Comparison of ENCODE assay signal across 18 cellular contexts in the genomic region with DNA sequence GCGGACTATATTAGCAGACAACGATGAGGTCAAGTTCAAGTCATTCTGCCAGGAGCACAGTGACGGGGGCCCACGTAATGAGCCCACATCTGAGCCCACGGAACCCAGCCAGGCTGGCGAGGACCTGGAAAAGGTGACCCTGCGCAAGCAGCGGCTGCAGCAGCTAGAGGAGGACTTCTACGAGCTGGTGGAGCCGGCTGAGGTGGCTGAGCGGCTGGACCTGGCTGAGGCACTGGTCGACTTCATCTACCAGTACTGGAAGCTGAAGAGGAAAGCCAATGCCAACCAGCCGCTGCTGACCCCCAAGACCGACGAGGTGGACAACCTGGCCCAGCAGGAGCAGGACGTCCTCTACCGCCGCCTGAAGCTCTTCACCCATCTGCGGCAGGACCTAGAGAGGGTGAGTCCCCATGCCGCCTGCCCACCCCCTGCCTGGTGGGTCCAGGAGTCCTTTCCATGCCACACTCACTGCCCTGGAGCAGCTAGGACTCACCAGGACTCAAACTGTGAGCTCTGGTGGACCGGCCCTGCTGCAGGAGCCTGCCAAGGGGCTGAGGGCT. TPM values are rescaled to one million over a fixed set of nuclear protein-coding genes. Genes with fewer than 3 reads are reported as not detected.
A peak's percentile ranks its signal among the peaks of the same experiment; 100 is the strongest.
DNase-seq lines count a peak whose midpoint lies in the region; ATAC-seq, FAIRE-seq and TF ChIP-seq lines count a peak whose summit lies in the region.
"Had no signal": no experiment of that assay in that cellular context is flagged by ENCODE, and none has a peak within 500 bp of the region (broad histone marks: within the 10 kb centered on the region; RNA-seq: fewer than 3 reads in every experiment).

No MANE protein-coding gene starts in this region.

- H3K4me1 Mint-ChIP-seq in T-helper 17 cell (peaks cover 25% of the 10 kb centered on the region), chondrocyte (ENCODE audit: low read depth) (peaks cover 23% of the 10 kb centered on the region)
- H3K4me1 Mint-ChIP-seq in stimulated activated naive B cell treated with anti-CD40 and anti-IgM and Interleukin-4, amounts not matched to agents 10 μg/mL and 1 μg/mL and 100 μg/mL, for 72 hours = peaks cover 20 to 42% of the 10 kb centered on the region in 2 donors

- H3K27me3 Mint-ChIP-seq in T-helper 17 cell (no peaks in the 10 kb centered on the region), chondrocyte (ENCODE audit: low read depth) (no peaks in the 10 kb centered on the region)
- H3K27me3 Mint-ChIP-seq in stimulated activated naive B cell treated with anti-CD40 and anti-IgM and Interleukin-4, amounts not matched to agents 10 μg/mL and 1 μg/mL and 100 μg/mL, for 72 hours = no peaks in the 10 kb centered on the region
- H3K27me3 Mint-ChIP-seq: CD4-positive, CD25-positive, alpha-beta regulatory T cell had no signal

- DNase-seq in left ventricle myocardium superior (peak; percentile 21), cardiac septum (ENCODE audit: low spot score) (no peak), T-helper 17 cell (no peak), kidney (peak; percentile 68), chondrocyte (ENCODE audit: low spot score) (no peak), globus pallidus (ENCODE audit: low spot score) (no peak), SW 1271 (lab: John Stamatoyannopoulos, UW) (no peak)
- DNase-seq in stimulated activated naive B cell treated with anti-CD40 and anti-IgM and Interleukin-4, amounts not matched to agents 10 μg/mL and 1 μg/mL and 100 μg/mL, for 72 hours = no peak
- DNase-seq: Calu3; CD4-positive, CD25-positive, alpha-beta regulatory T cell; DMS53; KG1; NCI-H1417 treated with DMSO at 0.1 percent for 48 hours; NCI-H2029; NCI-H2171 treated with DMSO at 0.1 percent for 48 hours; NCI-H748 treated with DMSO at 0.1 percent for 48 hours; RPMI8226; SJCRH30 had no signal

- no peak overlapping the region for H3K4me3 ChIP-seq in kidney (ENCODE audit: low read length in 2 of 2)
- H3K4me3 ChIP-seq: SJCRH30 had no signal

- intact Hi-C loops in left ventricle myocardium superior (cut with micrococcal nuclease) = no loop called here
- intact Hi-C loops in cardiac septum (cut with DNase I) = no loop called here
- intact Hi-C loops in kidney (cut with DNase I) = no loop called here

- H3K27ac ChIP-seq in kidney (ENCODE audit: low read depth in 2 of 2, low read length in 2 of 2) = no peak overlapping the region
- H3K27ac ChIP-seq: SJCRH30 had no signal

- peak overlapping the region; percentile 79 for H3K27ac Mint-ChIP-seq in T-helper 17 cell
- H3K27ac Mint-ChIP-seq in stimulated activated naive B cell treated with anti-CD40 and anti-IgM and Interleukin-4, amounts not matched to agents 10 μg/mL and 1 μg/mL and 100 μg/mL, for 72 hours = peak overlapping the region; percentile 85
- no peak overlapping the region for H3K27ac Mint-ChIP-seq in chondrocyte (ENCODE audit: unreplicated experiment)

- peaks cover 60 to 82% of the 10 kb centered on the region in 2 donors for H3K36me3 ChIP-seq in kidney (ENCODE audit: control insufficient read depth in 1 of 2, insufficient read depth in 2 of 2, low read length in 2 of 2)
- H3K36me3 ChIP-seq: SJCRH30 had no signal

- peaks cover 23 to 39% of the 10 kb centered on the region in 2 donors for H3K4me1 ChIP-seq in kidney (ENCODE audit: control insufficient read depth in 1 of 2, insufficient read depth in 1 of 2, low read depth in 1 of 2, low read length in 2 of 2)
- H3K4me1 ChIP-seq: SJCRH30 had no signal

- H3K36me3 Mint-ChIP-seq in T-helper 17 cell (ENCODE audit: low read depth) (peaks cover 2% of the 10 kb centered on the region), chondrocyte (ENCODE audit: low read depth) (peaks cover 24% of the 10 kb centered on the region)
- peaks cover 49 to 72% of the 10 kb centered on the region in 2 donors for H3K36me3 Mint-ChIP-seq in stimulated activated naive B cell treated with anti-CD40 and anti-IgM and Interleukin-4, amounts not matched to agents 10 μg/mL and 1 μg/mL and 100 μg/mL, for 72 hours

- no peak for TF ChIP-seq CTCF in kidney (IDR thresholded peaks at IDR 0.05; ENCODE audit: borderline replicate concordance, extremely low read depth, insufficient read depth)
- no peak for TF ChIP-seq CTCF in chondrocyte (IDR thresholded peaks at IDR 0.05)

- no peak overlapping the region for H3K9ac ChIP-seq in kidney (ENCODE audit: low read length in 2 of 2)

- no peaks in the 10 kb centered on the region for H3K9me3 ChIP-seq in T-helper 17 cell (ENCODE audit: control insufficient read depth, low read length, poor library complexity, severe bottlenecking)
- H3K9me3 ChIP-seq in kidney (ENCODE audit: control insufficient read depth in 1 of 2, low read length in 2 of 2) = no peaks in the 10 kb centered on the region
- H3K9me3 ChIP-seq: SJCRH30 had no signal

- FAIRE-seq in kidney (lab: Jason Lieb, UNC) = no peak

- H3K4me3 Mint-ChIP-seq in T-helper 17 cell (no peak overlapping the region), chondrocyte (ENCODE audit: unreplicated experiment) (no peak overlapping the region)
- H3K4me3 Mint-ChIP-seq in stimulated activated naive B cell treated with anti-CD40 and anti-IgM and Interleukin-4, amounts not matched to agents 10 μg/mL and 1 μg/mL and 100 μg/mL, for 72 hours = no peak overlapping the region

- ATAC-seq in left ventricle myocardium superior (no peak), T-helper 17 cell (no peak)
- no peak for ATAC-seq in stimulated activated naive B cell treated with anti-CD40 and anti-IgM and Interleukin-4, amounts not matched to agents 10 μg/mL and 1 μg/mL and 100 μg/mL, for 72 hours (replicated peaks)

- H3K9me3 Mint-ChIP-seq in stimulated activated naive B cell treated with anti-CD40 and anti-IgM and Interleukin-4, amounts not matched to agents 10 μg/mL and 1 μg/mL and 100 μg/mL, for 72 hours = no peaks in the 10 kb centered on the region
- no peaks in the 10 kb centered on the region for H3K9me3 Mint-ChIP-seq in chondrocyte (ENCODE audit: low read depth)
- H3K9me3 Mint-ChIP-seq: CD4-positive, CD25-positive, alpha-beta regulatory T cell had no signal

RNA-seq across cellular contexts. Expression of a gene that starts 40.8 kb away (rescaled TPM):
- 28.7 TPM for total RNA-seq in left ventricle myocardium superior
- 25.7 TPM for total RNA-seq in cardiac septum
- total RNA-seq in T-helper 17 cell = 100 to 1,000 TPM; 129 to 138 TPM
- total RNA-seq in kidney = 99.6 TPM
- 9.2 TPM for polyA plus RNA-seq in kidney (ENCODE audit: insufficient read depth, low read depth, low replicate concordance)
- 16.3 to 17.6 TPM (median 16.8 TPM) in 3 replicates for total RNA-seq in chondrocyte

Comparison
In these comparisons a context has a peak if more than half of its experiments do, and no peak if none do; other contexts are left out.
1. DNase-seq: peak in left ventricle myocardium superior (single experiment) and kidney (single experiment); none in cardiac septum (single experiment), T-helper 17 cell (0 of 3), stimulated activated naive B cell treated with anti-CD40 and anti-IgM and Interleukin-4, amounts not matched to agents 10 μg/mL and 1 μg/mL and 100 μg/mL, for 72 hours (single experiment), chondrocyte (single experiment), globus pallidus (single experiment) and SW 1271 (0 of 2).